Comparison of ENCODE assay signal across 10 cellular contexts in genomic region chr2:20611077-20611843, GRCh38. TPM values are rescaled to one million over a fixed set of nuclear protein-coding genes. Genes with fewer than 3 reads are reported as not detected.
DNase-seq lines count a peak whose midpoint lies in the region; ATAC-seq lines count a peak whose summit lies in the region.
"Had no signal": no experiment of that assay in that cellular context is flagged by ENCODE, and none has a peak within 500 bp of the region (broad histone marks: within the 10 kb centered on the region; RNA-seq: fewer than 3 reads in every experiment).

No MANE protein-coding gene starts in this region.

- H3K27me3 ChIP-seq in layer of hippocampus (ENCODE audit: control insufficient read depth, insufficient read depth, low read length) (no peaks in the 10 kb centered on the region), skeletal muscle tissue (ENCODE audit: control insufficient read depth in 3 of 3, insufficient read depth in 3 of 3, low read length in 3 of 3) (no peaks in the 10 kb centered on the region)

- H3K27ac ChIP-seq in caudate nucleus (ENCODE audit: low read depth, low read length) (peak overlapping the region; percentile 60), layer of hippocampus (ENCODE audit: low read depth, low read length) (peak overlapping the region; percentile 47), skeletal muscle tissue (ENCODE audit: low read depth, low read length) (peak overlapping the region; percentile 71)

- H3K4me3 ChIP-seq in skeletal muscle tissue (ENCODE audit: low read length in 3 of 3): no peak overlapping the region

- H3K9ac ChIP-seq in skeletal muscle tissue (ENCODE audit: low read depth in 1 of 3, low read length in 3 of 3): no peak overlapping the region

- ATAC-seq in HG02763 (IDR thresholded peaks at IDR 0.05; ENCODE audit: unreplicated experiment): no peak

- H3K9me3 ChIP-seq in skeletal muscle tissue (ENCODE audit: control insufficient read depth in 3 of 3, low read length in 3 of 3): peaks cover 0 to 3% (median 0%) of the 10 kb centered on the region in 3 donors

- peaks cover 57 to 64% (median 62%) of the 10 kb centered on the region in 3 donors for H3K4me1 ChIP-seq in skeletal muscle tissue (ENCODE audit: control insufficient read depth in 3 of 3, insufficient read depth in 3 of 3, low read length in 3 of 3)

- no peaks in the 10 kb centered on the region for H3K36me3 ChIP-seq in skeletal muscle tissue (ENCODE audit: control insufficient read depth in 3 of 3, insufficient read depth in 3 of 3, low read length in 3 of 3)

- DNase-seq in HT-29 (ENCODE audit: low spot score): peak; percentile 96
- peak in 1 of 61 donors; percentile 57 for DNase-seq in caudate nucleus (lab: John Stamatoyannopoulos, UW)
- DNase-seq in RKO (ENCODE audit: low spot score): no peak
- DNase-seq in NCI-H345 (lab: John Stamatoyannopoulos, UW): no peak
- no peak for DNase-seq in stimulated activated CD4-positive, alpha-beta T cell treated with anti-CD3 and anti-CD28 coated beads, Interleukin-15, amount 100 ng/mL, for 24 hours
- DNase-seq: stimulated activated CD4-positive, alpha-beta T cell treated with anti-CD3 and anti-CD28 coated beads, Interleukin-12 subunit alpha, Interleukin-12 subunit beta, amount 100 ng/mL, for 4 hours; T-helper 9 cell had no signal

RNA-seq across cellular contexts. Expression of gene HS1BP3, which starts 39.6 kb away (rescaled TPM):
- total RNA-seq in HT-29 (2014; rRNA removed; shearing (Covaris generic)): 22.6 and 23.0 TPM in 2 replicates
- 10.4 TPM for total RNA-seq in skeletal muscle tissue

RNA-seq across cellular contexts. Expression of gene GDF7, which starts 55.7 kb away (rescaled TPM):
- total RNA-seq in HT-29 (2014; rRNA removed; shearing (Covaris generic)): under 0.01 TPM in 1 of 2 replicates, not detected in the other
- 0.52 TPM for total RNA-seq in skeletal muscle tissue
